Comparison of ENCODE assay signal across 1 cellular context in genomic region chr9:19408316-19408692, GRCh38.
TF ChIP-seq lines count a peak whose summit lies in the region.

No MANE protein-coding gene starts in this region.

TF ChIP-seq in GM23338, 12 proteins besides CTCF, POLR2A, EP300 and RAD21 (continued from another document):
- TF ChIP-seq ZNF462 (CRISPR knock-in tag; IDR thresholded peaks at IDR 0.05) (no peak), STAT1 (IDR thresholded peaks at IDR 0.05; ENCODE audit: unreplicated experiment) (no peak), EZH2phosphoT487 (IDR thresholded peaks at IDR 0.05; ENCODE audit: unreplicated experiment) (no peak), JUNB (IDR thresholded peaks at IDR 0.05; ENCODE audit: unreplicated experiment) (no peak), ETS1 (IDR thresholded peaks at IDR 0.05) (no peak), CREB1 (CRISPR knock-in tag; IDR thresholded peaks at IDR 0.05; ENCODE audit: low read depth) (no peak)
